Comparison of ENCODE assay signal across 2 cellular contexts in genomic region chrX:97050413-97050812, GRCh38.
TF ChIP-seq lines count a peak whose summit lies in the region.

No MANE protein-coding gene starts in this region.

TF ChIP-seq in IMR-90, 13 proteins besides CTCF, POLR2A, EP300 and RAD21:
- TF ChIP-seq MAZ (IDR thresholded peaks at IDR 0.05; ENCODE audit: borderline replicate concordance, low read depth, low read length) (no peak), CEBPB (IDR thresholded peaks at IDR 0.05; ENCODE audit: low read depth, low read length) (no peak), BHLHE40 (IDR thresholded peaks at IDR 0.05; ENCODE audit: low read depth, low read length) (no peak), FOS (IDR thresholded peaks at IDR 0.05; ENCODE audit: low read depth, low read length) (no peak), USF2 (IDR thresholded peaks at IDR 0.05; ENCODE audit: low read depth, low read length) (no peak), SMC3 (IDR thresholded peaks at IDR 0.05; ENCODE audit: low read depth, low read length) (no peak), RFX5 (IDR thresholded peaks at IDR 0.05; ENCODE audit: low read depth, low read length) (no peak), MAFK (IDR thresholded peaks at IDR 0.05; ENCODE audit: low read depth, low read length) (no peak), RCOR1 (IDR thresholded peaks at IDR 0.05; ENCODE audit: insufficient replicate concordance, low read length) (no peak), ELK1 (IDR thresholded peaks at IDR 0.05; ENCODE audit: borderline replicate concordance, low read depth, low read length) (no peak), NFE2L2 (IDR thresholded peaks at IDR 0.05; ENCODE audit: low read depth, low read length) (no peak), MXI1 (IDR thresholded peaks at IDR 0.05; ENCODE audit: borderline replicate concordance, low read depth, low read length) (no peak), CHD1 (IDR thresholded peaks at IDR 0.05; ENCODE audit: low read depth, low read length) (no peak)

TF ChIP-seq in H1, 55 proteins besides CTCF, POLR2A, EP300 and RAD21:
- TF ChIP-seq CREB1 (IDR thresholded peaks at IDR 0.05) (no peak), SIN3A (conservative IDR thresholded peaks at IDR 0.05 in 1 of 2, IDR thresholded peaks at IDR 0.05 in 1 of 2; ENCODE audit: low read depth in 1 of 2, low read length in 2 of 2) (no peak), JUN (IDR thresholded peaks at IDR 0.05; ENCODE audit: low read depth, low read length) (no peak), EZH2 (IDR thresholded peaks at IDR 0.05; ENCODE audit: low read depth, low read length, severe bottlenecking) (no peak), NRF1 (IDR thresholded peaks at IDR 0.05; ENCODE audit: low read depth, low read length) (no peak), ZNF274 (IDR thresholded peaks at IDR 0.05; ENCODE audit: borderline replicate concordance, extremely low read depth, low read length) (no peak), GTF2F1 (IDR thresholded peaks at IDR 0.05; ENCODE audit: borderline replicate concordance, low read depth, low read length) (no peak), E2F6 (IDR thresholded peaks at IDR 0.05) (no peak), KDM4A (IDR thresholded peaks at IDR 0.05; ENCODE audit: low read depth, low read length, severe bottlenecking) (no peak)
